Comparison of ENCODE assay signal across 34 cellular contexts in the genomic region with DNA sequence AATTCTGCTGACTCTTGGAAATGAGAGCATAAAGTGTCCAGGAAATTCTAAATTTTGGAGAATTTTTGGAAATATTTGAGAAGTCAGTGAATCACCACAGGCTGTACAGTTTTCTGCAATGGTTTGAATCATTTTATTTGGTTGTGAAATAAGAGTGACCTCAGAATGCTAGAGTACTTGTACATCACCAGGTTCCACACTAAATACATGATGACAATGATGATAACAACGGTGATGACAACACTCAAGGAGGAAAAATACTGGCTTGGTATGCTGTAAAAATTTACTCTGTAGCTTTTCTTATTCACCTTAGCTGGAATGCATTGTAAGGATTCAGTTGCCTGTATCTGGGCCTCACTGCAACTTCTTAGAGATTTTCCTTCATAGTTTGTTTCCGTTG. TPM values are rescaled to one million over a fixed set of nuclear protein-coding genes. Genes with fewer than 3 reads are reported as not detected.
"Had no signal": no experiment of that assay in that cellular context is flagged by ENCODE, and none has a peak within 500 bp of the region (broad histone marks: within the 10 kb centered on the region; RNA-seq: fewer than 3 reads in every experiment).

No MANE protein-coding gene starts in this region.

- H3K4me3 ChIP-seq: cardiac muscle cell, PC-9 had no signal

- DNase-seq: activated CD4-positive, alpha-beta T cell treated with anti-CD3 and anti-CD28 coated beads for 1 hour; activated CD4-positive, alpha-beta T cell treated with anti-CD3 and anti-CD28 coated beads, Interleukin-2, amount 10 ng/mL, durations not matched to agents 24 days and 14 days; activated CD4-positive, alpha-beta T cell treated with anti-CD3 and anti-CD28 coated beads, Interleukin-2, amount 50 U/mL, for 4 hours; activated CD4-positive, CD25-positive, alpha-beta regulatory T cell; activated CD8-positive, alpha-beta T cell treated with anti-CD3 and anti-CD28 coated beads for 36 hours; activated effector memory CD4-positive, alpha-beta T cell treated with anti-CD3 and anti-CD28 coated beads, Interleukin-2, amount 50 U/mL, for 16 hours; activated naive CD4-positive, alpha-beta T cell; activated naive CD4-positive, alpha-beta T cell treated with anti-CD3 and anti-CD28 coated beads, Interleukin-2, amount 50 U/mL, for 16 hours; activated naive CD8-positive, alpha-beta T cell treated with anti-CD3 and anti-CD28 coated beads for 36 hours; activated T-cell treated with anti-CD3 and anti-CD28 coated beads, Interleukin-2, amount 50 U/mL, for 1 hour; activated T-cell treated with anti-CD3 and anti-CD28 coated beads, Interleukin-2, amount 50 U/mL, for 72 hours; amniotic stem cell; aorta; brain microvascular endothelial cell; NCI-H1105; NCI-H1417 treated with DMSO at 0.1 percent for 48 hours; NCI-H187 treated with DMSO at 0.1 percent for 48 hours; NCI-H2081; NCI-H345; NCI-H524 treated with DMSO at 0.1 percent for 48 hours; NK-92 treated with Interleukin-12 subunit alpha and Interleukin-12 subunit beta, amount 100 ng/mL, for 24 hours; PC-9; T1000; WERI-Rb-1 had no signal

- H3K27me3 ChIP-seq: brain microvascular endothelial cell, cardiac muscle cell had no signal

- FAIRE-seq: RCC 7860 had no signal

- H3K36me3 ChIP-seq: brain microvascular endothelial cell, cardiac muscle cell, WERI-Rb-1 had no signal

- H3K4me2 ChIP-seq: PC-9 had no signal

- ATAC-seq: activated CD8-positive, alpha-beta T cell treated with anti-CD3 and anti-CD28 coated beads for 36 hours; activated T-cell treated with anti-CD3 and anti-CD28 coated beads, Interleukin-2, amount 50 U/mL, for 72 hours; activated T-helper 17 cell treated with anti-CD3 and anti-CD28 coated beads, Interleukin-2, amount 50 U/mL, for 72 hours; Right ventricle myocardium inferior had no signal

- H2AFZ ChIP-seq: PC-9 had no signal

- H3K27ac ChIP-seq: brain microvascular endothelial cell, cardiac muscle cell, PC-9, RWPE1, WERI-Rb-1 had no signal

RNA-seq across cellular contexts. Expression of a gene that starts 30.4 kb away (rescaled TPM):
- total RNA-seq: activated CD4-positive, alpha-beta T cell treated with anti-CD3 and anti-CD28 coated beads, Interleukin-2, amount 10 ng/mL, durations not matched to agents 24 days and 14 days; activated CD8-positive, alpha-beta memory T cell treated with anti-CD3 and anti-CD28 coated beads for 36 hours; activated CD8-positive, alpha-beta T cell treated with anti-CD3 and anti-CD28 coated beads for 36 hours; activated naive CD8-positive, alpha-beta T cell treated with anti-CD3 and anti-CD28 coated beads for 36 hours; activated T-cell treated with anti-CD3 and anti-CD28 coated beads, Interleukin-2, amount 50 U/mL, for 72 hours; activated T-helper 17 cell treated with anti-CD3 and anti-CD28 coated beads, Interleukin-2, amount 50 U/mL, for 72 hours; M059J; NCI-H460; PC-9; Right ventricle myocardium inferior; T-helper 1 cell treated with Interleukin-12 subunit alpha and Interleukin-12 subunit beta and Interleukin-4 antibody, amounts not matched to agents 30 ng/mL and 1 ng/mL, for 36 hours; T-helper 2 cell treated with Interferon-gamma antibody and Interleukin-4, amounts not matched to agents 100 ng/mL and 5 ng/mL, for 36 hours had no signal
- polyA plus RNA-seq: cardiac muscle cell had no signal
